1 cellular context compared by ENCODE assay signal in genomic region chr1:156623946-156624813, GRCh38.
TF ChIP-seq lines count a peak whose summit lies in the region.

No MANE protein-coding gene starts in this region.

TF ChIP-seq in WTC11, 78 proteins besides CTCF, POLR2A, EP300 and RAD21 (continued from another document):
- TF ChIP-seq, protein P1, sequence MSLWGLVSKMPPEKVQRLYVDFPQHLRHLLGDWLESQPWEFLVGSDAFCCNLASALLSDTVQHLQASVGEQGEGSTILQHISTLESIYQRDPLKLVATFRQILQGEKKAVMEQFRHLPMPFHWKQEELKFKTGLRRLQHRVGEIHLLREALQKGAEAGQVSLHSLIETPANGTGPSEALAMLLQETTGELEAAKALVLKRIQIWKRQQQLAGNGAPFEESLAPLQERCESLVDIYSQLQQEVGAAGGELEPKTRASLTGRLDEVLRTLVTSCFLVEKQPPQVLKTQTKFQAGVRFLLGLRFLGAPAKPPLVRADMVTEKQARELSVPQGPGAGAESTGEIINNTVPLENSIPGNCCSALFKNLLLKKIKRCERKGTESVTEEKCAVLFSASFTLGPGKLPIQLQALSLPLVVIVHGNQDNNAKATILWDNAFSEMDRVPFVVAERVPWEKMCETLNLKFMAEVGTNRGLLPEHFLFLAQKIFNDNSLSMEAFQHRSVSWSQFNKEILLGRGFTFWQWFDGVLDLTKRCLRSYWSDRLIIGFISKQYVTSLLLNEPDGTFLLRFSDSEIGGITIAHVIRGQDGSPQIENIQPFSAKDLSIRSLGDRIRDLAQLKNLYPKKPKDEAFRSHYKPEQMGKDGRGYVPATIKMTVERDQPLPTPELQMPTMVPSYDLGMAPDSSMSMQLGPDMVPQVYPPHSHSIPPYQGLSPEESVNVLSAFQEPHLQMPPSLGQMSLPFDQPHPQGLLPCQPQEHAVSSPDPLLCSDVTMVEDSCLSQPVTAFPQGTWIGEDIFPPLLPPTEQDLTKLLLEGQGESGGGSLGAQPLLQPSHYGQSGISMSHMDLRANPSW (CRISPR knock-in tag; conservative IDR thresholded peaks at IDR 0.05; ENCODE audit: low read depth), result no peak
- no peak for TF ChIP-seq ZNF263 (CRISPR knock-in tag; IDR thresholded peaks at IDR 0.05; ENCODE audit: low read depth)
- no peak for TF ChIP-seq CDX4 (CRISPR knock-in tag; IDR thresholded peaks at IDR 0.05; ENCODE audit: borderline replicate concordance)
- TF ChIP-seq, protein P2, sequence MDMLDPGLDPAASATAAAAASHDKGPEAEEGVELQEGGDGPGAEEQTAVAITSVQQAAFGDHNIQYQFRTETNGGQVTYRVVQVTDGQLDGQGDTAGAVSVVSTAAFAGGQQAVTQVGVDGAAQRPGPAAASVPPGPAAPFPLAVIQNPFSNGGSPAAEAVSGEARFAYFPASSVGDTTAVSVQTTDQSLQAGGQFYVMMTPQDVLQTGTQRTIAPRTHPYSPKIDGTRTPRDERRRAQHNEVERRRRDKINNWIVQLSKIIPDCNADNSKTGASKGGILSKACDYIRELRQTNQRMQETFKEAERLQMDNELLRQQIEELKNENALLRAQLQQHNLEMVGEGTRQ (CRISPR knock-in tag; IDR thresholded peaks at IDR 0.05), result no peak
- TF ChIP-seq ZNF121 (CRISPR knock-in tag; IDR thresholded peaks at IDR 0.05), result no peak
- no peak for TF ChIP-seq TEAD4 (CRISPR knock-in tag; IDR thresholded peaks at IDR 0.05)
- no peak; the same call in 1 of the 2 replicates for TF ChIP-seq NR2C2 (CRISPR knock-in tag; IDR thresholded peaks at IDR 0.05)
- no peak for TF ChIP-seq GTF2I (CRISPR knock-in tag; conservative IDR thresholded peaks at IDR 0.05)
- TF ChIP-seq, protein P3, sequence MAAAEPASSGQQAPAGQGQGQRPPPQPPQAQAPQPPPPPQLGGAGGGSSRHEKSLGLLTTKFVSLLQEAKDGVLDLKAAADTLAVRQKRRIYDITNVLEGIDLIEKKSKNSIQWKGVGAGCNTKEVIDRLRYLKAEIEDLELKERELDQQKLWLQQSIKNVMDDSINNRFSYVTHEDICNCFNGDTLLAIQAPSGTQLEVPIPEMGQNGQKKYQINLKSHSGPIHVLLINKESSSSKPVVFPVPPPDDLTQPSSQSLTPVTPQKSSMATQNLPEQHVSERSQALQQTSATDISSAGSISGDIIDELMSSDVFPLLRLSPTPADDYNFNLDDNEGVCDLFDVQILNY (CRISPR knock-in tag; IDR thresholded peaks at IDR 0.05), result peak; percentile 73
- no peak for TF ChIP-seq IRF2 (CRISPR knock-in tag; IDR thresholded peaks at IDR 0.05; ENCODE audit: borderline replicate concordance, low read depth)
- TF ChIP-seq ZMAT4 (CRISPR knock-in tag; IDR thresholded peaks at IDR 0.05), result no peak
- no peak for TF ChIP-seq ZNF219 (CRISPR knock-in tag; IDR thresholded peaks at IDR 0.05; ENCODE audit: borderline replicate concordance)
- 0 out of 2 replicates have a peak, but pooled peaks have one; percentile 6 for TF ChIP-seq NFYB (CRISPR knock-in tag; conservative IDR thresholded peaks at IDR 0.05; ENCODE audit: low read depth)
- 0 out of 2 replicates have a peak, but pooled peaks have one; percentile 42 for TF ChIP-seq RELA (CRISPR knock-in tag; IDR thresholded peaks at IDR 0.05; ENCODE audit: borderline replicate concordance)
- TF ChIP-seq HMGA2 (CRISPR knock-in tag; IDR thresholded peaks at IDR 0.05), result no peak
- TF ChIP-seq ARID4B (CRISPR knock-in tag; IDR thresholded peaks at IDR 0.05; ENCODE audit: borderline replicate concordance), result no peak; the same call in 1 of the 2 replicates
- TF ChIP-seq ETV6 (CRISPR knock-in tag; IDR thresholded peaks at IDR 0.05), result peak; percentile 71
- 0 out of 2 replicates have a peak, but pooled peaks have one; percentile 70 for TF ChIP-seq ATF1 (CRISPR knock-in tag; IDR thresholded peaks at IDR 0.05)
- TF ChIP-seq, protein P4, sequence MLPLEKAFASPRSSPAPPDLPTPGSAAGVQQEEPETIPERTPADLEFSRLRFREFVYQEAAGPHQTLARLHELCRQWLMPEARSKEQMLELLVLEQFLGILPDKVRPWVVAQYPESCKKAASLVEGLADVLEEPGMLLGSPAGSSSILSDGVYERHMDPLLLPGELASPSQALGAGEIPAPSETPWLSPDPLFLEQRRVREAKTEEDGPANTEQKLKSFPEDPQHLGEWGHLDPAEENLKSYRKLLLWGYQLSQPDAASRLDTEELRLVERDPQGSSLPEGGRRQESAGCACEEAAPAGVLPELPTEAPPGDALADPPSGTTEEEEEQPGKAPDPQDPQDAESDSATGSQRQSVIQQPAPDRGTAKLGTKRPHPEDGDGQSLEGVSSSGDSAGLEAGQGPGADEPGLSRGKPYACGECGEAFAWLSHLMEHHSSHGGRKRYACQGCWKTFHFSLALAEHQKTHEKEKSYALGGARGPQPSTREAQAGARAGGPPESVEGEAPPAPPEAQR (CRISPR knock-in tag; IDR thresholded peaks at IDR 0.05), result no peak
- no peak for TF ChIP-seq PRRX2 (CRISPR knock-in tag; IDR thresholded peaks at IDR 0.05)
- TF ChIP-seq, protein P5, sequence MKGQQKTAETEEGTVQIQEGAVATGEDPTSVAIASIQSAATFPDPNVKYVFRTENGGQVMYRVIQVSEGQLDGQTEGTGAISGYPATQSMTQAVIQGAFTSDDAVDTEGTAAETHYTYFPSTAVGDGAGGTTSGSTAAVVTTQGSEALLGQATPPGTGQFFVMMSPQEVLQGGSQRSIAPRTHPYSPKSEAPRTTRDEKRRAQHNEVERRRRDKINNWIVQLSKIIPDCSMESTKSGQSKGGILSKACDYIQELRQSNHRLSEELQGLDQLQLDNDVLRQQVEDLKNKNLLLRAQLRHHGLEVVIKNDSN (CRISPR knock-in tag; IDR thresholded peaks at IDR 0.05), result 0 out of 2 replicates have a peak, but pooled peaks have one; percentile 29
- TF ChIP-seq, protein P6, sequence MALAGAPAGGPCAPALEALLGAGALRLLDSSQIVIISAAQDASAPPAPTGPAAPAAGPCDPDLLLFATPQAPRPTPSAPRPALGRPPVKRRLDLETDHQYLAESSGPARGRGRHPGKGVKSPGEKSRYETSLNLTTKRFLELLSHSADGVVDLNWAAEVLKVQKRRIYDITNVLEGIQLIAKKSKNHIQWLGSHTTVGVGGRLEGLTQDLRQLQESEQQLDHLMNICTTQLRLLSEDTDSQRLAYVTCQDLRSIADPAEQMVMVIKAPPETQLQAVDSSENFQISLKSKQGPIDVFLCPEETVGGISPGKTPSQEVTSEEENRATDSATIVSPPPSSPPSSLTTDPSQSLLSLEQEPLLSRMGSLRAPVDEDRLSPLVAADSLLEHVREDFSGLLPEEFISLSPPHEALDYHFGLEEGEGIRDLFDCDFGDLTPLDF (CRISPR knock-in tag; IDR thresholded peaks at IDR 0.05), result no peak
- peak; percentile 79; the same call in 1 of the 2 replicates for TF ChIP-seq MAX (CRISPR knock-in tag; IDR thresholded peaks at IDR 0.05)
- TF ChIP-seq, protein P7, sequence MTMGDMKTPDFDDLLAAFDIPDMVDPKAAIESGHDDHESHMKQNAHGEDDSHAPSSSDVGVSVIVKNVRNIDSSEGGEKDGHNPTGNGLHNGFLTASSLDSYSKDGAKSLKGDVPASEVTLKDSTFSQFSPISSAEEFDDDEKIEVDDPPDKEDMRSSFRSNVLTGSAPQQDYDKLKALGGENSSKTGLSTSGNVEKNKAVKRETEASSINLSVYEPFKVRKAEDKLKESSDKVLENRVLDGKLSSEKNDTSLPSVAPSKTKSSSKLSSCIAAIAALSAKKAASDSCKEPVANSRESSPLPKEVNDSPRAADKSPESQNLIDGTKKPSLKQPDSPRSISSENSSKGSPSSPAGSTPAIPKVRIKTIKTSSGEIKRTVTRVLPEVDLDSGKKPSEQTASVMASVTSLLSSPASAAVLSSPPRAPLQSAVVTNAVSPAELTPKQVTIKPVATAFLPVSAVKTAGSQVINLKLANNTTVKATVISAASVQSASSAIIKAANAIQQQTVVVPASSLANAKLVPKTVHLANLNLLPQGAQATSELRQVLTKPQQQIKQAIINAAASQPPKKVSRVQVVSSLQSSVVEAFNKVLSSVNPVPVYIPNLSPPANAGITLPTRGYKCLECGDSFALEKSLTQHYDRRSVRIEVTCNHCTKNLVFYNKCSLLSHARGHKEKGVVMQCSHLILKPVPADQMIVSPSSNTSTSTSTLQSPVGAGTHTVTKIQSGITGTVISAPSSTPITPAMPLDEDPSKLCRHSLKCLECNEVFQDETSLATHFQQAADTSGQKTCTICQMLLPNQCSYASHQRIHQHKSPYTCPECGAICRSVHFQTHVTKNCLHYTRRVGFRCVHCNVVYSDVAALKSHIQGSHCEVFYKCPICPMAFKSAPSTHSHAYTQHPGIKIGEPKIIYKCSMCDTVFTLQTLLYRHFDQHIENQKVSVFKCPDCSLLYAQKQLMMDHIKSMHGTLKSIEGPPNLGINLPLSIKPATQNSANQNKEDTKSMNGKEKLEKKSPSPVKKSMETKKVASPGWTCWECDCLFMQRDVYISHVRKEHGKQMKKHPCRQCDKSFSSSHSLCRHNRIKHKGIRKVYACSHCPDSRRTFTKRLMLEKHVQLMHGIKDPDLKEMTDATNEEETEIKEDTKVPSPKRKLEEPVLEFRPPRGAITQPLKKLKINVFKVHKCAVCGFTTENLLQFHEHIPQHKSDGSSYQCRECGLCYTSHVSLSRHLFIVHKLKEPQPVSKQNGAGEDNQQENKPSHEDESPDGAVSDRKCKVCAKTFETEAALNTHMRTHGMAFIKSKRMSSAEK (CRISPR knock-in tag; IDR thresholded peaks at IDR 0.05; ENCODE audit: borderline replicate concordance), result no peak
- TF ChIP-seq, protein P8, sequence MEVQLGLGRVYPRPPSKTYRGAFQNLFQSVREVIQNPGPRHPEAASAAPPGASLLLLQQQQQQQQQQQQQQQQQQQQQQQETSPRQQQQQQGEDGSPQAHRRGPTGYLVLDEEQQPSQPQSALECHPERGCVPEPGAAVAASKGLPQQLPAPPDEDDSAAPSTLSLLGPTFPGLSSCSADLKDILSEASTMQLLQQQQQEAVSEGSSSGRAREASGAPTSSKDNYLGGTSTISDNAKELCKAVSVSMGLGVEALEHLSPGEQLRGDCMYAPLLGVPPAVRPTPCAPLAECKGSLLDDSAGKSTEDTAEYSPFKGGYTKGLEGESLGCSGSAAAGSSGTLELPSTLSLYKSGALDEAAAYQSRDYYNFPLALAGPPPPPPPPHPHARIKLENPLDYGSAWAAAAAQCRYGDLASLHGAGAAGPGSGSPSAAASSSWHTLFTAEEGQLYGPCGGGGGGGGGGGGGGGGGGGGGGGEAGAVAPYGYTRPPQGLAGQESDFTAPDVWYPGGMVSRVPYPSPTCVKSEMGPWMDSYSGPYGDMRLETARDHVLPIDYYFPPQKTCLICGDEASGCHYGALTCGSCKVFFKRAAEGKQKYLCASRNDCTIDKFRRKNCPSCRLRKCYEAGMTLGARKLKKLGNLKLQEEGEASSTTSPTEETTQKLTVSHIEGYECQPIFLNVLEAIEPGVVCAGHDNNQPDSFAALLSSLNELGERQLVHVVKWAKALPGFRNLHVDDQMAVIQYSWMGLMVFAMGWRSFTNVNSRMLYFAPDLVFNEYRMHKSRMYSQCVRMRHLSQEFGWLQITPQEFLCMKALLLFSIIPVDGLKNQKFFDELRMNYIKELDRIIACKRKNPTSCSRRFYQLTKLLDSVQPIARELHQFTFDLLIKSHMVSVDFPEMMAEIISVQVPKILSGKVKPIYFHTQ (CRISPR knock-in tag; IDR thresholded peaks at IDR 0.05), result no peak
- no peak for TF ChIP-seq ATF3 (CRISPR knock-in tag; conservative IDR thresholded peaks at IDR 0.05)
- TF ChIP-seq ZNF423 (CRISPR knock-in tag; IDR thresholded peaks at IDR 0.05), result no peak
- no peak for TF ChIP-seq JUN (CRISPR knock-in tag; IDR thresholded peaks at IDR 0.05)
- TF ChIP-seq, protein P9, sequence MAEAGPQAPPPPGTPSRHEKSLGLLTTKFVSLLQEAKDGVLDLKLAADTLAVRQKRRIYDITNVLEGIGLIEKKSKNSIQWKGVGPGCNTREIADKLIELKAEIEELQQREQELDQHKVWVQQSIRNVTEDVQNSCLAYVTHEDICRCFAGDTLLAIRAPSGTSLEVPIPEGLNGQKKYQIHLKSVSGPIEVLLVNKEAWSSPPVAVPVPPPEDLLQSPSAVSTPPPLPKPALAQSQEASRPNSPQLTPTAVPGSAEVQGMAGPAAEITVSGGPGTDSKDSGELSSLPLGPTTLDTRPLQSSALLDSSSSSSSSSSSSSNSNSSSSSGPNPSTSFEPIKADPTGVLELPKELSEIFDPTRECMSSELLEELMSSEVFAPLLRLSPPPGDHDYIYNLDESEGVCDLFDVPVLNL (CRISPR knock-in tag; IDR thresholded peaks at IDR 0.05; ENCODE audit: borderline replicate concordance, low read depth), result 0 out of 2 replicates have a peak, but pooled peaks have one; percentile 16
